Comparison of ENCODE assay signal across 1 cellular context in the genomic region with DNA sequence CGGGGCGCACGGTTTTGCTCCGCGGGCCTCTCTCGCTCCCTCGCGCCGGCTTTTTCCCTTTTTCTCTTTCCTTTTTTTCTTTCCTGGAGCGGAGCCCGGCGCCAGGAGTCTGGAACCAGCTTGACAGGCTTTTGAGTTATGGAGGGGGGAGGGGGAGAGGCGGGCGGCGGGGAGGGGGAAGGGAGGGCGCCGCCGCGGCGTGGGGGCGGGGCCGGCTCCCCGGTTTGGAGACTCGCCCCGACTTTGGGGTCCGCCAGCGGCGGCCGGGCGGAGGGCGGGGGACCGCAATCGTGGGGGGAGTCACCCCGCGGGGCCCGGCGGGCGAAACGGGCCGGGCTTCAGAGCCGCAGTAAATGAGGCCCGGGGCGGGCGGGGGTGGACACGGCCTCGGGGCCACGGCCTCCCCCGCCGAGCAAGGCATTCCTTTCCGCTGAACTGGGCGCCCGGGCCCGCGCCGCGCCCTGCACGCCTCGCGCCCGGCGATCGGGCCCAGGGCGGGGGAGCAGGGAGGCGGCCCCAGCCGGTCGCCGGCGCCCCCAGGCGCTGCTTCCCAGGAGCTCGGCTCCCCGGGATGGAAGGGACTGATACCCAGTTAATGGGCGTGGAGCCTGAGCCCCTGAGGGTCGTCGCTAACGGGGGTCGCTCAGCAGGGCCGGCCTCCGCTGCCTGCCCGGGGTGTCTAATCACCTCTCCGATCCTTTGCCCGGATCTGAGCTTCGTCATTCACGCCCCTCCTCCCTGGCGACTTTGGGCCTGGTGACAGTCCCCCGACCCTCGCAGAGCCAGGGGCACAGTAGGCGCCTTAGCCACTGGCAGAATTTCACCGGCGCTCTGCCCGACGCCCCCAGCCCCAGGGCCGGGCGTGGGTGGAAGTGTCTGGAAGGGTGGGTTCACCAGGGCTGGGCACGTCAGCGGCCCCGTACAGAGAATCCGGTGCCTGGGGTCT.
A peak's percentile ranks its signal among the peaks of the same experiment; 100 is the strongest.
TF ChIP-seq lines count a peak whose summit lies in the region.

No MANE protein-coding gene starts in this region.

TF ChIP-seq in HepG2, 621 proteins besides CTCF, POLR2A, EP300 and RAD21 (continued from another document):
- TF ChIP-seq, protein P1, sequence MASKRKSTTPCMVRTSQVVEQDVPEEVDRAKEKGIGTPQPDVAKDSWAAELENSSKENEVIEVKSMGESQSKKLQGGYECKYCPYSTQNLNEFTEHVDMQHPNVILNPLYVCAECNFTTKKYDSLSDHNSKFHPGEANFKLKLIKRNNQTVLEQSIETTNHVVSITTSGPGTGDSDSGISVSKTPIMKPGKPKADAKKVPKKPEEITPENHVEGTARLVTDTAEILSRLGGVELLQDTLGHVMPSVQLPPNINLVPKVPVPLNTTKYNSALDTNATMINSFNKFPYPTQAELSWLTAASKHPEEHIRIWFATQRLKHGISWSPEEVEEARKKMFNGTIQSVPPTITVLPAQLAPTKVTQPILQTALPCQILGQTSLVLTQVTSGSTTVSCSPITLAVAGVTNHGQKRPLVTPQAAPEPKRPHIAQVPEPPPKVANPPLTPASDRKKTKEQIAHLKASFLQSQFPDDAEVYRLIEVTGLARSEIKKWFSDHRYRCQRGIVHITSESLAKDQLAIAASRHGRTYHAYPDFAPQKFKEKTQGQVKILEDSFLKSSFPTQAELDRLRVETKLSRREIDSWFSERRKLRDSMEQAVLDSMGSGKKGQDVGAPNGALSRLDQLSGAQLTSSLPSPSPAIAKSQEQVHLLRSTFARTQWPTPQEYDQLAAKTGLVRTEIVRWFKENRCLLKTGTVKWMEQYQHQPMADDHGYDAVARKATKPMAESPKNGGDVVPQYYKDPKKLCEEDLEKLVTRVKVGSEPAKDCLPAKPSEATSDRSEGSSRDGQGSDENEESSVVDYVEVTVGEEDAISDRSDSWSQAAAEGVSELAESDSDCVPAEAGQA (IDR thresholded peaks at IDR 0.05; ENCODE audit: low read depth): no peak
- TF ChIP-seq, protein P1 (CRISPR knock-in tag; IDR thresholded peaks at IDR 0.05; ENCODE audit: borderline replicate concordance): no peak
- TF ChIP-seq NFKB2 (CRISPR knock-in tag; IDR thresholded peaks at IDR 0.05; ENCODE audit: borderline replicate concordance) (no peak), ZNF234 (CRISPR knock-in tag; conservative IDR thresholded peaks at IDR 0.05) (no peak), HNRNPL (IDR thresholded peaks at IDR 0.05; ENCODE audit: low read depth, low read length) (0 out of 2 replicates have a peak, but pooled peaks have one; percentile 53), ZNF546 (CRISPR knock-in tag; conservative IDR thresholded peaks at IDR 0.05) (no peak), SP5 (CRISPR knock-in tag; IDR thresholded peaks at IDR 0.05; ENCODE audit: borderline replicate concordance, low read depth) (no peak), MYNN (CRISPR knock-in tag; IDR thresholded peaks at IDR 0.05; ENCODE audit: low read depth) (no peak), MTA3 (CRISPR knock-in tag; IDR thresholded peaks at IDR 0.05) (no peak), ZFY (CRISPR knock-in tag; IDR thresholded peaks at IDR 0.05) (peak; percentile 10; the same call in 1 of the 2 replicates), PRPF4 (IDR thresholded peaks at IDR 0.05; ENCODE audit: low read depth, low read length, poor library complexity, severe bottlenecking) (no peak)
- TF ChIP-seq, protein P2, sequence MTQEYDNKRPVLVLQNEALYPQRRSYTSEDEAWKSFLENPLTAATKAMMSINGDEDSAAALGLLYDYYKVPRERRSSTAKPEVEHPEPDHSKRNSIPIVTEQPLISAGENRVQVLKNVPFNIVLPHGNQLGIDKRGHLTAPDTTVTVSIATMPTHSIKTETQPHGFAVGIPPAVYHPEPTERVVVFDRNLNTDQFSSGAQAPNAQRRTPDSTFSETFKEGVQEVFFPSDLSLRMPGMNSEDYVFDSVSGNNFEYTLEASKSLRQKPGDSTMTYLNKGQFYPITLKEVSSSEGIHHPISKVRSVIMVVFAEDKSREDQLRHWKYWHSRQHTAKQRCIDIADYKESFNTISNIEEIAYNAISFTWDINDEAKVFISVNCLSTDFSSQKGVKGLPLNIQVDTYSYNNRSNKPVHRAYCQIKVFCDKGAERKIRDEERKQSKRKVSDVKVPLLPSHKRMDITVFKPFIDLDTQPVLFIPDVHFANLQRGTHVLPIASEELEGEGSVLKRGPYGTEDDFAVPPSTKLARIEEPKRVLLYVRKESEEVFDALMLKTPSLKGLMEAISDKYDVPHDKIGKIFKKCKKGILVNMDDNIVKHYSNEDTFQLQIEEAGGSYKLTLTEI (CRISPR knock-in tag; conservative IDR thresholded peaks at IDR 0.05): no peak
- TF ChIP-seq, protein P3, sequence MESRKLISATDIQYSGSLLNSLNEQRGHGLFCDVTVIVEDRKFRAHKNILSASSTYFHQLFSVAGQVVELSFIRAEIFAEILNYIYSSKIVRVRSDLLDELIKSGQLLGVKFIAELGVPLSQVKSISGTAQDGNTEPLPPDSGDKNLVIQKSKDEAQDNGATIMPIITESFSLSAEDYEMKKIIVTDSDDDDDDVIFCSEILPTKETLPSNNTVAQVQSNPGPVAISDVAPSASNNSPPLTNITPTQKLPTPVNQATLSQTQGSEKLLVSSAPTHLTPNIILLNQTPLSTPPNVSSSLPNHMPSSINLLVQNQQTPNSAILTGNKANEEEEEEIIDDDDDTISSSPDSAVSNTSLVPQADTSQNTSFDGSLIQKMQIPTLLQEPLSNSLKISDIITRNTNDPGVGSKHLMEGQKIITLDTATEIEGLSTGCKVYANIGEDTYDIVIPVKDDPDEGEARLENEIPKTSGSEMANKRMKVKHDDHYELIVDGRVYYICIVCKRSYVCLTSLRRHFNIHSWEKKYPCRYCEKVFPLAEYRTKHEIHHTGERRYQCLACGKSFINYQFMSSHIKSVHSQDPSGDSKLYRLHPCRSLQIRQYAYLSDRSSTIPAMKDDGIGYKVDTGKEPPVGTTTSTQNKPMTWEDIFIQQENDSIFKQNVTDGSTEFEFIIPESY (CRISPR knock-in tag; IDR thresholded peaks at IDR 0.05): no peak
